In the genomic region with DNA sequence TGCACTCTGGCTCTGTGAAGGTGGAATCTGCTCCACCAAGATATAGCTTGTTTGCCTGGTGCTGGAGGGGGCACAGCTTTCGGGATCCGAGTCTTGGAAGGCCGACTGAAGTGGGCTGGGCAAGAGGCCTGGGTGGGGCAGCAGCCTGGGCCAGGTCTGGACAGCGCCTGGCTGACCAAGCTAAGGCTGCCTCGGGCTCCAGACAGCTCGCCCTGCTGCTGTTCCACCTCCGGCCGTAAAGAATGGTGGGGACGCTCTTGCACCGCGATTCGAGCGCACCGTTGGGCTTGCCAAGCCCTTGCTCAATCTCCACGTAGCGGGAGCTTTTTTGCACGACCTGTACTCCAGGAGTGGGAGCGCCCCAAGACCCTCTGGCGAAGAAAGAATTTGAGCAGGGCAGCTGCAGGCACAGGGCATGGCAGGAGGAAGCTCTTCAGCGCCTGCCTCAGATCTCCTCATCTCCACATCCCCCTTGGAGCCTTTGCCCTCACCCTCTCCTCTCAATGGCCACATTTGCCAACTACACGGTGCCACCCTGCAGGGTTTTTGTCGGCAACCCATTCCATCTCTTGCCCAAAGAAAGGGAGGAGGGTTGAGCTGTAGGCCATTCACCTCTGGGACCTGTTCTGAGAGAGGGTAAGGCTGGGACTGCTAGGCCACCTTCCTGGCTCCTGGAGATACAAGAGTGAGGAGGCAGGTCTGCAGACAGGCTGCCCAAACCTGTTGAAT, we compare ENCODE assay signal across 8 cellular contexts. TPM values are rescaled to one million over a fixed set of nuclear protein-coding genes. Genes with fewer than 3 reads are reported as not detected.
DNase-seq lines count a peak whose midpoint lies in the region; ATAC-seq and TF ChIP-seq lines count a peak whose summit lies in the region.

No MANE protein-coding gene starts in this region.

- ATAC-seq in GM18499 (IDR thresholded peaks at IDR 0.05; ENCODE audit: insufficient read depth, unreplicated experiment) (peak; percentile 60), HG03025 (IDR thresholded peaks at IDR 0.05; ENCODE audit: low FRiP score, unreplicated experiment) (peak; percentile 73), upper lobe of right lung (peak; percentile 94)
- no peak for ATAC-seq in naive thymus-derived CD4-positive, alpha-beta T cell

- H3K4me3 Mint-ChIP-seq in naive thymus-derived CD4-positive, alpha-beta T cell = no peak overlapping the region

- H3K36me3 Mint-ChIP-seq in naive thymus-derived CD4-positive, alpha-beta T cell = no peaks in the 10 kb centered on the region

- intact Hi-C loops in upper lobe of right lung (cut with DNase I) = no loop called here
- intact Hi-C loops in naive thymus-derived CD4-positive, alpha-beta T cell (cut with micrococcal nuclease) = loop anchor here in 1 of 2 donors (5.0 kb wide), 1 partner anchor 1069 kb away; no protein-coding TSS in a partner anchor

- H3K27ac Mint-ChIP-seq in naive thymus-derived CD4-positive, alpha-beta T cell = no peak overlapping the region

- CTCF ChIA-PET in naive thymus-derived CD4-positive, alpha-beta T cell (lab: Charles Lee) = interaction anchor here (0.6 kb wide), 1 partner anchor 603 kb away, joined by 3 read pairs; no protein-coding TSS in a partner anchor

- peak; percentile 82 to 91 for TF ChIP-seq RAD21 in liver (IDR thresholded peaks at IDR 0.05)

- peaks cover 0 to 21% (median 11%) of the 10 kb centered on the region in 4 donors for H3K4me1 ChIP-seq in liver (ENCODE audit: control insufficient read depth in 4 of 4, insufficient read depth in 4 of 4, low read length in 3 of 4)
- no peaks in the 10 kb centered on the region for H3K4me1 ChIP-seq in upper lobe of right lung
- no peaks in the 10 kb centered on the region for H3K4me1 ChIP-seq in naive thymus-derived CD4-positive, alpha-beta T cell (ENCODE audit: control insufficient read depth in 2 of 2, insufficient read depth in 2 of 2, low read length in 2 of 2)

- H3K27me3 Mint-ChIP-seq in naive thymus-derived CD4-positive, alpha-beta T cell = peaks cover 0 to 34% (median 13%) of the 10 kb centered on the region in 5 donors

- peak; percentile 82 for TF ChIP-seq CTCF in liver (IDR thresholded peaks at IDR 0.05; ENCODE audit: low read depth, low read length, missing input control)
- TF ChIP-seq CTCF in upper lobe of right lung (IDR thresholded peaks at IDR 0.05) = peak; percentile 73

- H3K27me3 ChIP-seq in liver (ENCODE audit: control insufficient read depth in 4 of 4, insufficient read depth in 4 of 4, low read length in 3 of 4) (peaks cover 0 to 9% (median 0%) of the 10 kb centered on the region in 4 donors), upper lobe of right lung (no peaks in the 10 kb centered on the region)
- H3K27me3 ChIP-seq in naive thymus-derived CD4-positive, alpha-beta T cell (ENCODE audit: control insufficient read depth in 2 of 2, insufficient read depth in 2 of 2, low read length in 2 of 2) = no peaks in the 10 kb centered on the region

- no peak overlapping the region for H3K9ac ChIP-seq in liver (ENCODE audit: low read depth in 1 of 2, low read length in 2 of 2)

- H3K36me3 ChIP-seq in liver (ENCODE audit: control insufficient read depth in 4 of 4, insufficient read depth in 3 of 4, low read depth in 1 of 4, low read length in 3 of 4) (no peaks in the 10 kb centered on the region), upper lobe of right lung (no peaks in the 10 kb centered on the region)
- H3K36me3 ChIP-seq in naive thymus-derived CD4-positive, alpha-beta T cell (ENCODE audit: control insufficient read depth in 2 of 3, insufficient read depth in 3 of 3, low read length in 3 of 3) = no peaks in the 10 kb centered on the region

- no peak overlapping the region for H3K4me3 ChIP-seq in liver (ENCODE audit: low read depth in 1 of 3, low read length in 3 of 3)
- H3K4me3 ChIP-seq in upper lobe of right lung = no peak overlapping the region
- no peak overlapping the region for H3K4me3 ChIP-seq in naive thymus-derived CD4-positive, alpha-beta T cell (ENCODE audit: low read length)

- no peaks in the 10 kb centered on the region for H3K9me3 Mint-ChIP-seq in naive thymus-derived CD4-positive, alpha-beta T cell

- H3K9me3 ChIP-seq in liver (ENCODE audit: control insufficient read depth in 4 of 4, low read length in 3 of 4) (no peaks in the 10 kb centered on the region), upper lobe of right lung (no peaks in the 10 kb centered on the region)
- no peaks in the 10 kb centered on the region for H3K9me3 ChIP-seq in naive thymus-derived CD4-positive, alpha-beta T cell (ENCODE audit: control insufficient read depth in 2 of 3, low read length in 3 of 3)

- H3K4me1 Mint-ChIP-seq in naive thymus-derived CD4-positive, alpha-beta T cell = no peaks in the 10 kb centered on the region

- DNase-seq in AG20443 (ENCODE audit: low spot score) = peak; percentile 83
- peak; percentile 76 for DNase-seq in NCI-H82 (lab: John Stamatoyannopoulos, UW)
- DNase-seq in caudate nucleus (lab: John Stamatoyannopoulos, UW) = peak in 45 of 61 donors; percentile 0 to 40 (median 9)
- peak; percentile 69 for DNase-seq in upper lobe of right lung
- DNase-seq in naive thymus-derived CD4-positive, alpha-beta T cell = no peak

- 13% methylated on average over 22 of the region's 22 CpGs for WGBS in liver

- POLR2A ChIA-PET in naive thymus-derived CD4-positive, alpha-beta T cell (lab: Charles Lee) = no interaction called here

- H3K27ac ChIP-seq in caudate nucleus (ENCODE audit: low read depth, low read length) (no peak overlapping the region), liver (ENCODE audit: low read depth in 1 of 2, low read length in 2 of 2) (no peak overlapping the region), upper lobe of right lung (no peak overlapping the region)
- H3K27ac ChIP-seq in naive thymus-derived CD4-positive, alpha-beta T cell (ENCODE audit: low read depth, low read length) = no peak overlapping the region

TF ChIP-seq in liver, 16 proteins besides CTCF, POLR2A, EP300 and RAD21:
- TF ChIP-seq, protein P1, sequence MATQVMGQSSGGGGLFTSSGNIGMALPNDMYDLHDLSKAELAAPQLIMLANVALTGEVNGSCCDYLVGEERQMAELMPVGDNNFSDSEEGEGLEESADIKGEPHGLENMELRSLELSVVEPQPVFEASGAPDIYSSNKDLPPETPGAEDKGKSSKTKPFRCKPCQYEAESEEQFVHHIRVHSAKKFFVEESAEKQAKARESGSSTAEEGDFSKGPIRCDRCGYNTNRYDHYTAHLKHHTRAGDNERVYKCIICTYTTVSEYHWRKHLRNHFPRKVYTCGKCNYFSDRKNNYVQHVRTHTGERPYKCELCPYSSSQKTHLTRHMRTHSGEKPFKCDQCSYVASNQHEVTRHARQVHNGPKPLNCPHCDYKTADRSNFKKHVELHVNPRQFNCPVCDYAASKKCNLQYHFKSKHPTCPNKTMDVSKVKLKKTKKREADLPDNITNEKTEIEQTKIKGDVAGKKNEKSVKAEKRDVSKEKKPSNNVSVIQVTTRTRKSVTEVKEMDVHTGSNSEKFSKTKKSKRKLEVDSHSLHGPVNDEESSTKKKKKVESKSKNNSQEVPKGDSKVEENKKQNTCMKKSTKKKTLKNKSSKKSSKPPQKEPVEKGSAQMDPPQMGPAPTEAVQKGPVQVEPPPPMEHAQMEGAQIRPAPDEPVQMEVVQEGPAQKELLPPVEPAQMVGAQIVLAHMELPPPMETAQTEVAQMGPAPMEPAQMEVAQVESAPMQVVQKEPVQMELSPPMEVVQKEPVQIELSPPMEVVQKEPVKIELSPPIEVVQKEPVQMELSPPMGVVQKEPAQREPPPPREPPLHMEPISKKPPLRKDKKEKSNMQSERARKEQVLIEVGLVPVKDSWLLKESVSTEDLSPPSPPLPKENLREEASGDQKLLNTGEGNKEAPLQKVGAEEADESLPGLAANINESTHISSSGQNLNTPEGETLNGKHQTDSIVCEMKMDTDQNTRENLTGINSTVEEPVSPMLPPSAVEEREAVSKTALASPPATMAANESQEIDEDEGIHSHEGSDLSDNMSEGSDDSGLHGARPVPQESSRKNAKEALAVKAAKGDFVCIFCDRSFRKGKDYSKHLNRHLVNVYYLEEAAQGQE (IDR thresholded peaks at IDR 0.05) = peak; percentile 67
- no peak for TF ChIP-seq RXRA (IDR thresholded peaks at IDR 0.05)

RNA-seq across cellular contexts. Expression of a gene that starts 18.9 kb away (rescaled TPM):
- total RNA-seq in liver (not detected), upper lobe of right lung (not detected)
- not detected for polyA plus RNA-seq in liver
- total RNA-seq in naive thymus-derived CD4-positive, alpha-beta T cell = not detected
- not detected for polyA plus RNA-seq in naive thymus-derived CD4-positive, alpha-beta T cell

RNA-seq across cellular contexts. Expression of a gene that starts 37.6 kb away (rescaled TPM):
- not detected for total RNA-seq in liver
- not detected for polyA plus RNA-seq in liver
- total RNA-seq in upper lobe of right lung = not detected
- not detected for total RNA-seq in naive thymus-derived CD4-positive, alpha-beta T cell
- polyA plus RNA-seq in naive thymus-derived CD4-positive, alpha-beta T cell = not detected

RNA-seq across cellular contexts. Expression of a gene that starts 58.2 kb away (rescaled TPM):
- total RNA-seq in liver (under 1 TPM; under 0.01 to 0.05 TPM), upper lobe of right lung (1.4 TPM)
- polyA plus RNA-seq in liver = under 1 TPM in 1 of 2 donors, not detected in 1; 0.01 TPM
- total RNA-seq in naive thymus-derived CD4-positive, alpha-beta T cell = not detected
- polyA plus RNA-seq in naive thymus-derived CD4-positive, alpha-beta T cell = not detected

Comparison
In these comparisons a context has a peak if more than half of its experiments do, and no peak if none do; other contexts are left out.
1. DNase-seq: peak in AG20443 (single experiment), NCI-H82 (single experiment), caudate nucleus (45 of 61) and upper lobe of right lung (single experiment); none in naive thymus-derived CD4-positive, alpha-beta T cell (0 of 9).